ENCODE assay signal across 26 cellular contexts in the genomic region with DNA sequence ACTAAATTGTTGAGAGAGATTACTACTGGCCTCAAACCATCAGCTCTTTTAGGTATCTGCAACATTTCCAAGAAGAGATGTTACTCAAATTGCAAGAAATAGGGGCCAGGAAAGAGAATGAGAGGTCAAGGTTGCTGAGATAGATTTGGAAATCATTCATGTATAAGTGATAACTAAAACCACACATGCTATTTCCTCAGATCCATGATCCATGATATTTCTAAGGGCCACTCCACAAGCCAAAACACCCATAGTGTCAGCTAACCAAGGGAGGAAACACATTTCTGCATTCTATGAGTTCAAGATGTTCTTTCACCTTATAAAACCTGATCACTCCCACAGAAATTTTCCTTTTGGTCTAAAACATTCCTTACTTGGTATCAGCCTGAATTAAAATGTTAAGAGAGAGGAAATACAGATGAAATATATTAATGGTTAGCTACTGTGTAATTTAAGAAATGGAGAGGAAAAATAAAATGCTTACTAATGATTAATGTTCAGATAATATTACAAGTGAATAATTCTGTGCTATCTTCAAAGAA.
"Had no signal": no experiment of that assay in that cellular context is flagged by ENCODE, and none has a peak within 500 bp of the region (broad histone marks: within the 10 kb centered on the region; RNA-seq: fewer than 3 reads in every experiment).

No MANE protein-coding gene starts in this region.

- H3K27ac ChIP-seq: epithelial cell of prostate, foreskin keratinocyte, hepatocyte, left lung, ovary, prostate gland, right atrium auricular region, spleen, thoracic aorta, vagina had no signal

- H2AFZ ChIP-seq: hepatocyte had no signal

- H3K27me3 ChIP-seq: adrenal gland, foreskin keratinocyte, hepatocyte, left lung, ovary, right atrium auricular region, spleen, vagina had no signal

- H3K4me1 ChIP-seq: prostate gland, right atrium auricular region, vagina had no signal

- H3K4me2 ChIP-seq: hepatocyte had no signal

- H3K9me3 ChIP-seq: adrenal gland, left lung, ovary, prostate gland, right atrium auricular region, spleen, thoracic aorta, vagina had no signal

- H3K36me3 ChIP-seq: adrenal gland, left lung, ovary, prostate gland, right atrium auricular region, spleen, thoracic aorta, vagina had no signal

- ATAC-seq: activated naive CD4-positive, alpha-beta T cell treated with anti-CD3 and anti-CD28 coated beads, Interleukin-2, amount 50 U/mL, for 72 hours; activated T-helper 17 cell treated with anti-CD3 and anti-CD28 coated beads, Interleukin-2, amount 50 U/mL, for 72 hours; foreskin keratinocyte; left lung; naive thymus-derived CD8-positive, alpha-beta T cell had no signal

- DNase-seq: activated CD4-positive, alpha-beta T cell treated with anti-CD3 and anti-CD28 coated beads for 1 hour; activated CD8-positive, alpha-beta memory T cell treated with anti-CD3 and anti-CD28 coated beads for 24 hours; activated CD8-positive, alpha-beta memory T cell treated with anti-CD3 and anti-CD28 coated beads, Interleukin-2, amount 50 U/mL, for 4 hours; activated T-cell treated with anti-CD3 and anti-CD28 coated beads, Interleukin-2, amount 50 U/mL, for 24 hours; adrenal gland; cerebellar nuclear complex; cortex of kidney; foreskin keratinocyte; immature natural killer cell; kidney glomerular epithelial cell; left lung; naive thymus-derived CD8-positive, alpha-beta T cell; ovary; spleen; stimulated activated CD4-positive, alpha-beta T cell treated with anti-CD3 and anti-CD28 coated beads, Interleukin-4, amount 100 ng/mL, for 1 hour; stimulated activated naive CD4-positive, alpha-beta T cell treated with Interleukin-2 at 50 U/mL for 16 hours; T-helper 9 cell had no signal

- H3K4me3 ChIP-seq: adrenal gland, hepatocyte, left lung, lung, ovary, prostate gland, right atrium auricular region, spleen, thoracic aorta, vagina had no signal
